ENCODE assay signal across 16 cellular contexts in genomic region chrX:71143508-71143907, GRCh38. TPM values are rescaled to one million over a fixed set of nuclear protein-coding genes. Genes with fewer than 3 reads are reported as not detected.
DNase-seq lines count a peak whose midpoint lies in the region; ATAC-seq, FAIRE-seq and TF ChIP-seq lines count a peak whose summit lies in the region.
"Had no signal": no experiment of that assay in that cellular context is flagged by ENCODE, and none has a peak within 500 bp of the region (broad histone marks: within the 10 kb centered on the region; RNA-seq: fewer than 3 reads in every experiment).

No MANE protein-coding gene starts in this region.

- H3K9me3 ChIP-seq in HCT116 (ENCODE audit: control insufficient read depth in 1 of 2, insufficient read depth in 1 of 2, low read depth in 1 of 2, low read length in 2 of 2) (no peaks in the 10 kb centered on the region), right cardiac atrium (ENCODE audit: control insufficient read depth, low read length) (no peaks in the 10 kb centered on the region), small intestine (ENCODE audit: control insufficient read depth, low read depth) (no peaks in the 10 kb centered on the region)
- H3K9me3 ChIP-seq: SJCRH30 had no signal

- TF ChIP-seq CTCF in HCT116 (IDR thresholded peaks at IDR 0.05 in 2 of 3, conservative IDR thresholded peaks at IDR 0.05 in 1 of 3; ENCODE audit: borderline replicate concordance in 1 of 3, insufficient read depth in 1 of 3, low read depth in 2 of 3, low read length in 2 of 3) (no peak), Calu3 (IDR thresholded peaks at IDR 0.05; ENCODE audit: unreplicated experiment) (no peak), mesothelial cell of epicardium (IDR thresholded peaks at IDR 0.05; ENCODE audit: unreplicated experiment) (no peak)

- H3K36me3 ChIP-seq in HCT116 (ENCODE audit: control insufficient read depth in 1 of 2, insufficient read depth in 2 of 2, low read length in 2 of 2): no peaks in the 10 kb centered on the region; a peak in 1 of 4 replicates
- peaks cover 0 to 3% of the 10 kb centered on the region in 2 donors for H3K36me3 ChIP-seq in small intestine (ENCODE audit: control insufficient read depth in 2 of 2, insufficient read depth in 2 of 2, low read length in 2 of 2)

- H3K4me1 ChIP-seq in HCT116 (ENCODE audit: control insufficient read depth in 1 of 2, insufficient read depth in 2 of 2, low read length in 2 of 2) (peaks cover 4 to 15% of the 10 kb centered on the region in 2 experiments; a peak in 3 of 4 replicates), right cardiac atrium (ENCODE audit: control insufficient read depth, insufficient read depth, low read length) (peaks cover 3% of the 10 kb centered on the region), small intestine (ENCODE audit: control insufficient read depth in 2 of 2, insufficient read depth in 1 of 2, low read depth in 1 of 2, low read length in 1 of 2) (no peaks in the 10 kb centered on the region)

- H3K9me3 Mint-ChIP-seq in Calu3 (ENCODE audit: low read depth, unreplicated experiment): no peaks in the 10 kb centered on the region
- peaks cover 6% of the 10 kb centered on the region for H3K9me3 Mint-ChIP-seq in mesothelial cell of epicardium
- H3K9me3 Mint-ChIP-seq: activated naive CD8-positive, alpha-beta T cell treated with anti-CD3 and anti-CD28 coated beads, Interleukin-2, amount 50 U/mL, for 24 hours; CD4-positive, CD25-positive, alpha-beta regulatory T cell; memory B cell; stimulated activated naive CD8-positive, alpha-beta T cell treated with anti-CD3 and anti-CD28 coated beads, Interleukin-15, Interleukin-2, amounts not matched to agents 100 ng/mL and 50 ng/mL, for 24 hours had no signal

- H3K27ac Mint-ChIP-seq in Calu3 (ENCODE audit: unreplicated experiment): no peak overlapping the region
- no peak overlapping the region for H3K27ac Mint-ChIP-seq in mesothelial cell of epicardium
- H3K27ac Mint-ChIP-seq: activated naive CD8-positive, alpha-beta T cell treated with anti-CD3 and anti-CD28 coated beads, Interleukin-2, amount 50 U/mL, for 24 hours; endodermal cell; stimulated activated naive CD8-positive, alpha-beta T cell treated with anti-CD3 and anti-CD28 coated beads, Interleukin-15, Interleukin-2, amounts not matched to agents 100 ng/mL and 50 ng/mL, for 24 hours had no signal

- TSS peak; percentile 35 for BruUV-seq in HCT116 (replicated peaks; lab: Mats Ljungman, UMichigan)
- no TSS peak for BruUV-seq in Calu3 (replicated peaks; lab: Mats Ljungman, UMichigan)

- CTCF ChIA-PET in HCT116 (lab: Charles Lee) (no interaction called here), Calu3 (lab: Charles Lee) (no interaction called here)

- H3K36me3 Mint-ChIP-seq in Calu3 (ENCODE audit: insufficient read depth, unreplicated experiment): peaks cover 25% of the 10 kb centered on the region
- peaks cover 7% of the 10 kb centered on the region for H3K36me3 Mint-ChIP-seq in mesothelial cell of epicardium

- H3K27me3 Mint-ChIP-seq in Calu3 (ENCODE audit: unreplicated experiment) (no peaks in the 10 kb centered on the region), mesothelial cell of epicardium (ENCODE audit: low read depth) (no peaks in the 10 kb centered on the region)
- H3K27me3 Mint-ChIP-seq: activated naive CD8-positive, alpha-beta T cell treated with anti-CD3 and anti-CD28 coated beads, Interleukin-2, amount 50 U/mL, for 24 hours; CD4-positive, CD25-positive, alpha-beta regulatory T cell; memory B cell; stimulated activated naive CD8-positive, alpha-beta T cell treated with anti-CD3 and anti-CD28 coated beads, Interleukin-15, Interleukin-2, amounts not matched to agents 100 ng/mL and 50 ng/mL, for 24 hours had no signal

- H2AFZ ChIP-seq in HCT116 (ENCODE audit: low read depth, low read length, poor library complexity, severe bottlenecking): no peak overlapping the region

- RAD21 ChIA-PET in HCT116 (lab: Charles Lee; ENCODE audit: low non-redundant PET in 1 of 2, low total read pairs in 2 of 2, uncharacterized antibody in 2 of 2, unreplicated experiment in 2 of 2): no interaction called here

- WGBS in right cardiac atrium: 33% methylated on average over 6 of the region's 6 CpGs
- 56 to 69% (median 59%) methylated on average over 6 of the region's 6 CpGs for WGBS in small intestine, 3 donors

- H3K27me3 ChIP-seq in HCT116 (ENCODE audit: insufficient read depth, low read length) (no peaks in the 10 kb centered on the region), right cardiac atrium (ENCODE audit: control insufficient read depth, insufficient read depth) (no peaks in the 10 kb centered on the region), small intestine (ENCODE audit: control insufficient read depth in 2 of 2, insufficient read depth in 2 of 2, low read length in 2 of 2) (no peaks in the 10 kb centered on the region)
- H3K27me3 ChIP-seq: SJCRH30 had no signal

- no peak overlapping the region for H3K4me3 ChIP-seq in HCT116 (replicated peaks in 1 of 2; ENCODE audit: low read depth in 1 of 2, low read length in 2 of 2)
- H3K4me3 ChIP-seq in right cardiac atrium (ENCODE audit: low read length): no peak overlapping the region
- no peak overlapping the region for H3K4me3 ChIP-seq in small intestine (ENCODE audit: low read depth in 1 of 2, low read length in 2 of 2)
- H3K4me3 ChIP-seq: SJCRH30 had no signal

- no peaks in the 10 kb centered on the region for H3K79me2 ChIP-seq in HCT116 (ENCODE audit: insufficient read depth, low read length)

- no peak overlapping the region for H3K27ac ChIP-seq in HCT116 (ENCODE audit: low read depth, low read length)
- H3K27ac ChIP-seq in caudate nucleus (ENCODE audit: low read depth, low read length): peak overlapping the region; percentile 50
- H3K27ac ChIP-seq in right cardiac atrium (ENCODE audit: low read length): no peak overlapping the region
- H3K27ac ChIP-seq in small intestine (ENCODE audit: low read depth in 1 of 2, low read length in 1 of 2): no peak overlapping the region
- H3K27ac ChIP-seq: SJCRH30 had no signal

- intact Hi-C loops in HCT116 (cut with micrococcal nuclease) (no loop called here), right cardiac atrium (cut with DNase I) (no loop called here), Calu3 (cut with micrococcal nuclease; ENCODE audit: unreplicated experiment) (no loop called here)

- H3K4me2 ChIP-seq in HCT116 (ENCODE audit: low read length): no peak overlapping the region

- POLR2A ChIA-PET in HCT116 (lab: Charles Lee): no interaction called here

- ATAC-seq in HCT116: no peak
- ATAC-seq in right cardiac atrium: peak in 1 of 2 donors; percentile 49
- ATAC-seq: activated naive CD8-positive, alpha-beta T cell treated with anti-CD3 and anti-CD28 coated beads, Interleukin-2, amount 50 U/mL, for 24 hours had no signal

- FAIRE-seq in small intestine (lab: Jason Lieb, UNC): no peak

- no peaks in the 10 kb centered on the region for H3K4me1 Mint-ChIP-seq in Calu3 (ENCODE audit: low read depth, unreplicated experiment)
- peaks cover 15% of the 10 kb centered on the region for H3K4me1 Mint-ChIP-seq in mesothelial cell of epicardium

- no peak overlapping the region for H3K9ac ChIP-seq in HCT116 (ENCODE audit: low read length)

- TF ChIP-seq POLR2A in HCT116 (IDR thresholded peaks at IDR 0.05; ENCODE audit: borderline replicate concordance, extremely low read depth, insufficient read depth, insufficient read length): no peak

- H3K4me3 Mint-ChIP-seq in Calu3 (ENCODE audit: low read depth, unreplicated experiment) (no peak overlapping the region), mesothelial cell of epicardium (no peak overlapping the region)
- H3K4me3 Mint-ChIP-seq: activated naive CD8-positive, alpha-beta T cell treated with anti-CD3 and anti-CD28 coated beads, Interleukin-2, amount 50 U/mL, for 24 hours; stimulated activated naive CD8-positive, alpha-beta T cell treated with anti-CD3 and anti-CD28 coated beads, Interleukin-15, Interleukin-2, amounts not matched to agents 100 ng/mL and 50 ng/mL, for 24 hours had no signal

- no peak for DNase-seq in HCT116 (ENCODE audit: low read depth, low spot score)
- DNase-seq in caudate nucleus (lab: John Stamatoyannopoulos, UW): peak in 33 of 61 donors; percentile 1 to 38 (median 16)
- peak in 2 of 3 donors; percentile 56 to 76 for DNase-seq in right cardiac atrium
- peak; percentile 4 for DNase-seq in small intestine
- no peak for DNase-seq in Calu3
- no peak for DNase-seq in activated CD4-positive, CD25-positive, alpha-beta regulatory T cell treated with anti-CD3 and anti-CD28 coated beads, Interleukin-2, amount 50 U/mL, for 72 hours
- DNase-seq in mesothelial cell of epicardium (ENCODE audit: low spot score in 2 of 2, unreplicated experiment in 2 of 2): no peak
- no peak for DNase-seq in 8988T
- DNase-seq: activated naive CD8-positive, alpha-beta T cell treated with anti-CD3 and anti-CD28 coated beads, Interleukin-2, amount 50 U/mL, for 24 hours; CD4-positive, CD25-positive, alpha-beta regulatory T cell; endodermal cell; NCI-H1436; stimulated activated CD4-positive, alpha-beta T cell treated with anti-CD3 and anti-CD28 coated beads, Interleukin-4, amount 100 ng/mL, for 4 hours had no signal

- H3K9me2 ChIP-seq in HCT116 (ENCODE audit: insufficient read depth): no peaks in the 10 kb centered on the region

- H4K20me1 ChIP-seq in HCT116 (ENCODE audit: insufficient read depth): no peaks in the 10 kb centered on the region

- no peak for TF ChIP-seq RAD21 in HCT116 (IDR thresholded peaks at IDR 0.05; ENCODE audit: low read depth)

RNA-seq across cellular contexts. Expression of gene NLGN3, which starts 1.1 kb away (rescaled TPM):
- 1.4 TPM for total RNA-seq in HCT116 (2021; ENCODE audit: unreplicated experiment)
- polyA plus RNA-seq in HCT116 (2012): 1.3 and 1.8 TPM in 2 replicates
- total RNA-seq in right cardiac atrium: 1 to 10 TPM in 3 of 4 donors, under 1 TPM in 1; 0.75 to 1.9 (median 1.4) TPM
- 0.88 TPM for polyA plus RNA-seq in right cardiac atrium
- under 1 TPM; 0.27 to 0.79 (median 0.45) TPM for polyA plus RNA-seq in small intestine
- 2.1 and 2.3 TPM in 2 replicates for total RNA-seq in Calu3 (2022)
- 3.3 to 3.5 TPM (median 3.3 TPM) in 3 replicates for total RNA-seq in mesothelial cell of epicardium

RNA-seq across cellular contexts. Expression of gene MED12, which starts 25.1 kb away (rescaled TPM):
- total RNA-seq in HCT116 (2021; ENCODE audit: unreplicated experiment) (32.8 TPM), right cardiac atrium (10 to 100 TPM; 19.6 to 25.9 (median 24.2) TPM), Calu3 (2022) (53.3 and 56.2 TPM in 2 replicates), mesothelial cell of epicardium (80.8 to 91.6 TPM (median 86.7 TPM) in 3 replicates)
- 30.0 and 33.2 TPM in 2 replicates for polyA plus RNA-seq in HCT116 (2012)
- polyA plus RNA-seq in right cardiac atrium (10.2 TPM), small intestine (1 to 10 TPM; 4.3 to 9.6 (median 8.4) TPM)

RNA-seq across cellular contexts. Expression of gene IL2RG, which starts 32.1 kb away (rescaled TPM):
- total RNA-seq in HCT116 (2021; ENCODE audit: unreplicated experiment) (0.64 TPM), right cardiac atrium (1 to 10 TPM in 3 of 4 donors, under 1 TPM in 1; 0.88 to 4.1 (median 2.2) TPM), Calu3 (2022) (0.57 and 3.6 TPM in 2 replicates), mesothelial cell of epicardium (0.25 TPM in 1 of 3 replicates, not detected in the others)
- polyA plus RNA-seq in HCT116 (2012): 0.07 TPM in 1 of 2 replicates, not detected in the other
- polyA plus RNA-seq in right cardiac atrium (1.1 TPM), small intestine (10 to 100 TPM; 11.2 to 30.0 (median 21.0) TPM)
- total RNA-seq: endodermal cell had no signal

RNA-seq across cellular contexts. Expression of gene CXorf65, which starts 37.0 kb away (rescaled TPM):
- total RNA-seq in HCT116 (2021; ENCODE audit: unreplicated experiment): not detected
- polyA plus RNA-seq in HCT116 (2012): not detected in 2 replicates
- total RNA-seq in right cardiac atrium: under 1 TPM in 1 of 4 donors, not detected in 3; 0.71 TPM
- polyA plus RNA-seq in right cardiac atrium: not detected
- 1 to 10 TPM in 2 of 3 donors, under 1 TPM in 1; 0.27 to 2.2 (median 2.2) TPM for polyA plus RNA-seq in small intestine
- not detected in 2 replicates for total RNA-seq in Calu3 (2022)
- not detected in 3 replicates for total RNA-seq in mesothelial cell of epicardium
- total RNA-seq: endodermal cell had no signal

RNA-seq across cellular contexts. Expression of gene FOXO4, which starts 47.9 kb away (rescaled TPM):
- total RNA-seq in HCT116 (2021; ENCODE audit: unreplicated experiment) (14.7 TPM), right cardiac atrium (10 to 100 TPM; 32.9 to 59.2 (median 37.1) TPM), Calu3 (2022) (7.8 and 9.8 TPM in 2 replicates), mesothelial cell of epicardium (25.3 to 30.9 TPM (median 25.4 TPM) in 3 replicates)
- 8.1 and 8.4 TPM in 2 replicates for polyA plus RNA-seq in HCT116 (2012)
- polyA plus RNA-seq in right cardiac atrium (27.8 TPM), small intestine (10 to 100 TPM; 11.5 to 15.1 (median 14.8) TPM)

Comparison
In these comparisons a context has a peak if more than half of its experiments do, and no peak if none do; other contexts are left out.
1. DNase-seq: peak in caudate nucleus (33 of 61), right cardiac atrium (2 of 3) and small intestine (single experiment); none in HCT116 (single experiment), Calu3 (single experiment), activated CD4-positive, CD25-positive, alpha-beta regulatory T cell treated with anti-CD3 and anti-CD28 coated beads, Interleukin-2, amount 50 U/mL, for 72 hours (single experiment), mesothelial cell of epicardium (0 of 2) and 8988T (single experiment).